ENCODE assay signal across 14 cellular contexts in genomic region chr11:13256216-13256615, GRCh38. TPM values are rescaled to one million over a fixed set of nuclear protein-coding genes. Genes with fewer than 3 reads are reported as not detected.
DNase-seq lines count a peak whose midpoint lies in the region; ATAC-seq, FAIRE-seq and TF ChIP-seq lines count a peak whose summit lies in the region.
"Had no signal": no experiment of that assay in that cellular context is flagged by ENCODE, and none has a peak within 500 bp of the region (broad histone marks: within the 10 kb centered on the region; RNA-seq: fewer than 3 reads in every experiment).

No MANE protein-coding gene starts in this region.

- H3K36me3 ChIP-seq in bronchial epithelial cell (ENCODE audit: control insufficient read depth, insufficient read depth, low read length), result no peaks in the 10 kb centered on the region

- no peak for FAIRE-seq in bronchial epithelial cell (lab: Jason Lieb, UNC)
- FAIRE-seq: A204.1, D721Med had no signal

- TF ChIP-seq CTCF in bronchial epithelial cell (IDR thresholded peaks at IDR 0.05; ENCODE audit: insufficient read depth, low read length, severe bottlenecking) (no peak), fibroblast of mammary gland (conservative IDR thresholded peaks at IDR 0.05; ENCODE audit: control insufficient read depth, insufficient read depth, low read depth, low read length) (no peak)

- peak; percentile 23 for DNase-seq in ELR (ENCODE audit: low read depth)
- peak; percentile 70 for DNase-seq in bronchial epithelial cell (ENCODE audit: low read depth)
- DNase-seq in fibroblast of mammary gland (ENCODE audit: low read depth), result peak; percentile 38
- no peak for DNase-seq in T-helper 9 cell
- no peak for DNase-seq in activated naive CD4-positive, alpha-beta T cell treated with anti-CD3 and anti-CD28 coated beads, Interleukin-2, amount 50 U/mL, for 16 hours
- DNase-seq: CD8-positive, alpha-beta T cell; COR-L47; DMS153; DMS79 treated with DMSO at 0.1 percent for 48 hours had no signal

- H3K4me3 ChIP-seq in bronchial epithelial cell (ENCODE audit: low read depth, low read length) (no peak overlapping the region), fibroblast of mammary gland (ENCODE audit: control insufficient read depth, low read depth, low read length) (no peak overlapping the region)

- H3K27me3 ChIP-seq in bronchial epithelial cell (ENCODE audit: control insufficient read depth, insufficient read depth, low read length), result no peaks in the 10 kb centered on the region

- ATAC-seq in HG03135 (IDR thresholded peaks at IDR 0.05; ENCODE audit: unreplicated experiment) (no peak), HG03521 (IDR thresholded peaks at IDR 0.05; ENCODE audit: unreplicated experiment) (no peak)
- ATAC-seq: CD8-positive, alpha-beta T cell; HCT116 had no signal

RNA-seq across cellular contexts. Expression of gene BMAL1, which starts 21.4 kb away (rescaled TPM):
- total RNA-seq in bronchial epithelial cell, result 36.6 and 39.9 TPM in 2 replicates

Comparison
In these comparisons a context has a peak if more than half of its experiments do, and no peak if none do; other contexts are left out.
1. DNase-seq: peak in ELR (single experiment), bronchial epithelial cell (single experiment) and fibroblast of mammary gland (single experiment); none in T-helper 9 cell (single experiment) and activated naive CD4-positive, alpha-beta T cell treated with anti-CD3 and anti-CD28 coated beads, Interleukin-2, amount 50 U/mL, for 16 hours (single experiment).